Comparison of ENCODE assay signal across 11 cellular contexts in genomic region chr6:39452306-39452705, GRCh38.
DNase-seq lines count a peak whose midpoint lies in the region; ATAC-seq and TF ChIP-seq lines count a peak whose summit lies in the region.
"Had no signal": no experiment of that assay in that cellular context is flagged by ENCODE, and none has a peak within 500 bp of the region (broad histone marks: within the 10 kb centered on the region; RNA-seq: fewer than 3 reads in every experiment).

No MANE protein-coding gene starts in this region.

- WGBS in spleen, 5 donors = 72 to 87% (median 86%) methylated on average over 2 of the region's 2 CpGs
- 66 to 77% (median 74%) methylated on average over 2 of the region's 2 CpGs for WGBS in adrenal gland, 4 donors

- TF ChIP-seq CTCF in cardiac fibroblast (IDR thresholded peaks at IDR 0.05; ENCODE audit: low read depth, low read length) (no peak), spleen (IDR thresholded peaks at IDR 0.05 in 8 of 11, conservative IDR thresholded peaks at IDR 0.05 in 3 of 11) (no peak), adrenal gland (IDR thresholded peaks at IDR 0.05) (no peak)

- H3K36me3 ChIP-seq in spleen (no peaks in the 10 kb centered on the region), adrenal gland (replicated peaks in 1 of 2) (no peaks in the 10 kb centered on the region)
- H3K36me3 ChIP-seq in naive thymus-derived CD4-positive, alpha-beta T cell (ENCODE audit: control insufficient read depth in 2 of 3, insufficient read depth in 3 of 3, low read length in 3 of 3) = no peaks in the 10 kb centered on the region
- H3K36me3 ChIP-seq: right lobe of liver had no signal

- DNase-seq in Daoy (ENCODE audit: low read depth) (peak; percentile 83), MV-4-11 (lab: John Stamatoyannopoulos, UW) (peak; percentile 1), cardiac fibroblast (ENCODE audit: low read depth in 2 of 2) (peak; percentile 30 to 71), non-pigmented ciliary epithelial cell (ENCODE audit: low read depth) (peak; percentile 31), spleen (no peak), adrenal gland (no peak)
- no peak for DNase-seq in naive thymus-derived CD4-positive, alpha-beta T cell
- DNase-seq: left cardiac atrium, right lobe of liver had no signal

- H3K27ac Mint-ChIP-seq in naive thymus-derived CD4-positive, alpha-beta T cell = no peak overlapping the region
- H3K27ac Mint-ChIP-seq: activated naive CD4-positive, alpha-beta T cell treated with anti-CD3 and anti-CD28 coated beads, Interleukin-2, amount 50 U/mL, for 24 hours; dendritic cell treated with granulocyte-macrophage colony-stimulating factor and Interleukin-4, amounts not matched to agents 40 ng/mL and 50 ng/mL, for 4 days had no signal

- peaks cover 0 to 7% (median 6%) of the 10 kb centered on the region in 5 donors for H3K36me3 Mint-ChIP-seq in naive thymus-derived CD4-positive, alpha-beta T cell

- peaks cover 0 to 16% (median 7%) of the 10 kb centered on the region in 11 donors for H3K9me3 Mint-ChIP-seq in naive thymus-derived CD4-positive, alpha-beta T cell

- H3K4me3 ChIP-seq in cardiac fibroblast (replicated peaks in 1 of 2; ENCODE audit: low read depth in 2 of 2, low read length in 2 of 2) (no peak overlapping the region), spleen (no peak overlapping the region), adrenal gland (no peak overlapping the region)
- H3K4me3 ChIP-seq in naive thymus-derived CD4-positive, alpha-beta T cell (ENCODE audit: low read length) = no peak overlapping the region
- H3K4me3 ChIP-seq: right lobe of liver had no signal

- H3K27me3 ChIP-seq in spleen (replicated peaks in 1 of 7) (peaks cover 0 to 8% (median 0%) of the 10 kb centered on the region in 7 donors), adrenal gland (no peaks in the 10 kb centered on the region)
- no peaks in the 10 kb centered on the region for H3K27me3 ChIP-seq in naive thymus-derived CD4-positive, alpha-beta T cell (ENCODE audit: control insufficient read depth in 2 of 2, insufficient read depth in 2 of 2, low read length in 2 of 2)
- H3K27me3 ChIP-seq: right lobe of liver had no signal

- H3K9me3 ChIP-seq in spleen (peaks cover 0 to 11% (median 2%) of the 10 kb centered on the region in 8 donors), adrenal gland (replicated peaks in 1 of 3) (no peaks in the 10 kb centered on the region)
- H3K9me3 ChIP-seq in naive thymus-derived CD4-positive, alpha-beta T cell (ENCODE audit: control insufficient read depth in 2 of 3, low read length in 3 of 3) = no peaks in the 10 kb centered on the region
- H3K9me3 ChIP-seq: right lobe of liver had no signal

- H3K4me1 ChIP-seq in spleen (no peaks in the 10 kb centered on the region), adrenal gland (replicated peaks in 1 of 2) (no peaks in the 10 kb centered on the region)
- H3K4me1 ChIP-seq in naive thymus-derived CD4-positive, alpha-beta T cell (ENCODE audit: control insufficient read depth in 2 of 2, insufficient read depth in 2 of 2, low read length in 2 of 2) = no peaks in the 10 kb centered on the region
- H3K4me1 ChIP-seq: right lobe of liver had no signal

- intact Hi-C loops in spleen (cut with DNase I; ENCODE audit: low total_unique reads) = no loop called here
- intact Hi-C loops in adrenal gland (cut with DNase I) = no loop called here
- intact Hi-C loops in naive thymus-derived CD4-positive, alpha-beta T cell (cut with micrococcal nuclease) = no loop called here

- CTCF ChIA-PET in naive thymus-derived CD4-positive, alpha-beta T cell (lab: Charles Lee) = no interaction called here

- H3K27me3 Mint-ChIP-seq in naive thymus-derived CD4-positive, alpha-beta T cell = peaks cover 0 to 48% (median 40%) of the 10 kb centered on the region in 5 donors

- no peak overlapping the region for H3K27ac ChIP-seq in spleen
- H3K27ac ChIP-seq in adrenal gland = no peak overlapping the region
- H3K27ac ChIP-seq in naive thymus-derived CD4-positive, alpha-beta T cell (ENCODE audit: low read depth, low read length) = no peak overlapping the region
- H3K27ac ChIP-seq: right lobe of liver had no signal

- no peak for TF ChIP-seq POLR2A in spleen (IDR thresholded peaks at IDR 0.05)
- TF ChIP-seq POLR2A in adrenal gland (IDR thresholded peaks at IDR 0.05) = no peak

- no peaks in the 10 kb centered on the region for H3K4me1 Mint-ChIP-seq in naive thymus-derived CD4-positive, alpha-beta T cell

- ATAC-seq in naive thymus-derived CD4-positive, alpha-beta T cell = no peak
- ATAC-seq: left cardiac atrium, right lobe of liver had no signal

- no peak overlapping the region for H3K4me3 Mint-ChIP-seq in naive thymus-derived CD4-positive, alpha-beta T cell
- H3K4me3 Mint-ChIP-seq: activated naive CD4-positive, alpha-beta T cell treated with anti-CD3 and anti-CD28 coated beads, Interleukin-2, amount 50 U/mL, for 24 hours; dendritic cell treated with granulocyte-macrophage colony-stimulating factor and Interleukin-4, amounts not matched to agents 40 ng/mL and 50 ng/mL, for 4 days had no signal

- POLR2A ChIA-PET in naive thymus-derived CD4-positive, alpha-beta T cell (lab: Charles Lee) = no interaction called here

Comparison
In these comparisons a context has a peak if more than half of its experiments do, and no peak if none do; other contexts are left out.
1. DNase-seq: peak in Daoy (single experiment), MV-4-11 (single experiment), cardiac fibroblast (2 of 2) and non-pigmented ciliary epithelial cell (single experiment); none in spleen (single experiment), adrenal gland (0 of 7) and naive thymus-derived CD4-positive, alpha-beta T cell (0 of 9).